In genomic region chr14:30296956-30297405, GRCh38 we compare ENCODE assay signal across 1 cellular context.
TF ChIP-seq lines count a peak whose summit lies in the region.

No MANE protein-coding gene starts in this region.

TF ChIP-seq in K562, 482 proteins besides CTCF, POLR2A, EP300 and RAD21 (continued from another document and continues in another):
- TF ChIP-seq ZNF407 (IDR thresholded peaks at IDR 0.05; ENCODE audit: low read depth) (no peak), HMGXB4 (CRISPR knock-in tag; IDR thresholded peaks at IDR 0.05) (no peak), HINFP (tag; conservative IDR thresholded peaks at IDR 0.05; ENCODE audit: low read depth) (no peak), DACH1 (IDR thresholded peaks at IDR 0.05; ENCODE audit: partially characterized antibody) (no peak), HMG20A (CRISPR knock-in tag; conservative IDR thresholded peaks at IDR 0.05) (no peak), HMGN3 (IDR thresholded peaks at IDR 0.05; ENCODE audit: borderline replicate concordance, extremely low read depth, insufficient read length, low read depth, low read length) (no peak), FOXA1 (IDR thresholded peaks at IDR 0.05; ENCODE audit: borderline replicate concordance) (no peak), SP2 (IDR thresholded peaks at IDR 0.05; ENCODE audit: extremely low read depth, low read depth, low read length, poor library complexity, severe bottlenecking) (no peak), ARID3A (IDR thresholded peaks at IDR 0.05; ENCODE audit: borderline replicate concordance, low read depth, low read length) (no peak), ZC3H11A (IDR thresholded peaks at IDR 0.05; ENCODE audit: low read depth, low read length) (no peak), CBX5 (IDR thresholded peaks at IDR 0.05; ENCODE audit: borderline replicate concordance, low read depth) (no peak), EHMT2 (IDR thresholded peaks at IDR 0.05) (no peak; the same call in 1 of the 2 replicates), BCLAF1 (IDR thresholded peaks at IDR 0.05; ENCODE audit: borderline replicate concordance in 1 of 2, control insufficient read depth in 1 of 2, low read depth in 2 of 2, low read length in 1 of 2) (no peak), ZNF408 (CRISPR knock-in tag; IDR thresholded peaks at IDR 0.05; ENCODE audit: low read depth) (no peak), NFIX (CRISPR knock-in tag; IDR thresholded peaks at IDR 0.05; ENCODE audit: low read depth) (no peak), KDM1A (IDR thresholded peaks at IDR 0.05) (peak; percentile 64 to 70), NFRKB (IDR thresholded peaks at IDR 0.05; ENCODE audit: low read depth) (peak; percentile 40; the same call in 1 of the 2 replicates), ZNF12 (CRISPR knock-in tag; IDR thresholded peaks at IDR 0.05) (no peak), SNIP1 (IDR thresholded peaks at IDR 0.05; ENCODE audit: low read depth) (no peak), SMAD2 (IDR thresholded peaks at IDR 0.05; ENCODE audit: low read depth, low read length) (no peak), NEUROD1 (IDR thresholded peaks at IDR 0.05; ENCODE audit: borderline replicate concordance, low read depth, low read length, partially characterized antibody) (no peak), COPS2 (conservative IDR thresholded peaks at IDR 0.05) (no peak), BRF1 (IDR thresholded peaks at IDR 0.05; ENCODE audit: borderline replicate concordance, extremely low read depth, insufficient read length) (no peak), FOS (IDR thresholded peaks at IDR 0.05; ENCODE audit: extremely low read depth, insufficient read length) (no peak), PHB (CRISPR knock-in tag; IDR thresholded peaks at IDR 0.05) (no peak), POLR2AphosphoS5 (IDR thresholded peaks at IDR 0.05; ENCODE audit: control insufficient read depth, insufficient read depth, low read depth, low read length) (peak; percentile 45), CREM (IDR thresholded peaks at IDR 0.05; ENCODE audit: low read depth) (no peak; the same call in 1 of the 2 replicates), RNF219 (CRISPR knock-in tag; IDR thresholded peaks at IDR 0.05) (no peak), RUNX1 (IDR thresholded peaks at IDR 0.05; ENCODE audit: low read depth) (no peak), RFX7 (CRISPR knock-in tag; IDR thresholded peaks at IDR 0.05) (no peak), ZNF780A (CRISPR knock-in tag; IDR thresholded peaks at IDR 0.05) (no peak), LARP7 (IDR thresholded peaks at IDR 0.05) (no peak), CGGBP1 (CRISPR knock-in tag; IDR thresholded peaks at IDR 0.05) (no peak), TBP (optimal IDR thresholded peaks at IDR 0.05; ENCODE audit: low read depth, low read length) (peak; percentile 31), CREBBP (IDR thresholded peaks at IDR 0.05; ENCODE audit: low read depth, low read length) (no peak), ZKSCAN1 (IDR thresholded peaks at IDR 0.05; ENCODE audit: low read depth, low read length) (no peak), PCBP2 (IDR thresholded peaks at IDR 0.05; ENCODE audit: low read depth, low read length, poor library complexity, severe bottlenecking) (no peak), SAFB2 (IDR thresholded peaks at IDR 0.05; ENCODE audit: borderline replicate concordance, low read depth, low read length, severe bottlenecking) (no peak), THAP7 (CRISPR knock-in tag; IDR thresholded peaks at IDR 0.05) (no peak), ZNF263 (CRISPR knock-in tag; IDR thresholded peaks at IDR 0.05; ENCODE audit: borderline replicate concordance) (no peak), TCFL5 (CRISPR knock-in tag; conservative IDR thresholded peaks at IDR 0.05) (no peak)
